23 cellular contexts compared by ENCODE assay signal in the genomic region with DNA sequence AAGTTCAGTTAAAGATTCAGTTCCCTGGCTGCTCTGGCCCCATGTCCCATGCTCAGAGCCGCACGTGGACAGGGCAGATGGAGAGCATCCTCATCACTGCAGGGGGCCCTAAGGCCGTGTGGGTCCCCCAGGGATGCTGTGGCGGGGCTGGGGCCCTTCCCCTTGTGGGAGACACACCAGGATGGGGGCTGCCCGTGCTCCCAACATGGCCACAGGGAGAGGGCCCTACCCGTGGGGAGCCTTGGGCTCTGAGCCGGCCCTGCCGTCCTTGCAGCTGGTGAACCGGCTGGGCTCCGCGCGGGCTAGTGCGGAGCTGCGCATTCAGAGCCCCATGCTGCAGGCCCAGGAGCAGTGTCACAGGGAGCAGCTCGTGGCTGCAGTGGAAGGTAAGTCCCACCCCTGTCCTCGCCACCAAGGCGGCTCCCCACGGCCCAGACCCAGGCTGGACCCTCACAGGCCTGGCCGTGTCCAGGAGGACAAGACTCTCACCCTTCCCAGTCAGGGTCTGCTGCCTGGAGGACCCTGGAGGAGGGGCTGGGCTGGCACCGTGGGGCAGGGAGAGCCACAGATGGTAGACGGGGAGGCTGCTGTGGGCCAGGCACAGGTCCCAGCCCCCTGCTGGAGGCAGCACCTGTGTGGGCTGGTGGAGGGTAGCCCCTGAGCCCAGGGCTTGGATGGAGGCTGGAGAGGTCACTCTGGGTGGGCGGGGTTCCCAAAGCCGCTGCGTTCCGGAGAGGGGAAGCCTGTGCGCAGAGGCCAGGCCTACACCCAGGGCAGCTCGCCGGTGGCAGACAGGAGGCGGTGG. TPM values are rescaled to one million over a fixed set of nuclear protein-coding genes. Genes with fewer than 3 reads are reported as not detected.
A peak's percentile ranks its signal among the peaks of the same experiment; 100 is the strongest.
DNase-seq lines count a peak whose midpoint lies in the region; ATAC-seq, FAIRE-seq and TF ChIP-seq lines count a peak whose summit lies in the region.
"Had no signal": no experiment of that assay in that cellular context is flagged by ENCODE, and none has a peak within 500 bp of the region (broad histone marks: within the 10 kb centered on the region; RNA-seq: fewer than 3 reads in every experiment).

No MANE protein-coding gene starts in this region.

- no peak for FAIRE-seq in kidney (lab: Jason Lieb, UNC)
- FAIRE-seq: GM18507, RCC 7860 had no signal

- peaks cover 3% of the 10 kb centered on the region for H3K36me3 Mint-ChIP-seq in chondrocyte (ENCODE audit: low read depth)
- H3K36me3 Mint-ChIP-seq in stimulated activated effector memory CD8-positive, alpha-beta T cell treated with anti-CD3 and anti-CD28 coated beads, Interleukin-12 subunit alpha, Interleukin-12 subunit beta, amount 100 ng/mL, for 72 hours = no peaks in the 10 kb centered on the region

- ATAC-seq in left cardiac atrium = no peak
- ATAC-seq in stimulated activated effector memory CD8-positive, alpha-beta T cell treated with anti-CD3 and anti-CD28 coated beads, Interleukin-12 subunit alpha, Interleukin-12 subunit beta, amount 100 ng/mL, for 72 hours = no peak
- no peak for ATAC-seq in HG02852 (IDR thresholded peaks at IDR 0.05; ENCODE audit: unreplicated experiment)
- ATAC-seq in HG02870 (IDR thresholded peaks at IDR 0.05; ENCODE audit: unreplicated experiment) = no peak
- ATAC-seq: CD8-positive, alpha-beta T cell had no signal

- H3K4me1 ChIP-seq in cardiac muscle cell (ENCODE audit: low read depth) = no peaks in the 10 kb centered on the region
- no peaks in the 10 kb centered on the region for H3K4me1 ChIP-seq in kidney (ENCODE audit: control insufficient read depth in 1 of 2, insufficient read depth in 1 of 2, low read depth in 1 of 2, low read length in 2 of 2)
- H3K4me1 ChIP-seq in sigmoid colon = no peaks in the 10 kb centered on the region
- H3K4me1 ChIP-seq: HAP-1 had no signal

- no peak for TF ChIP-seq EP300 in sigmoid colon (IDR thresholded peaks at IDR 0.05)

- no peak overlapping the region for H3K4me3 Mint-ChIP-seq in chondrocyte (ENCODE audit: unreplicated experiment)
- no peak overlapping the region for H3K4me3 Mint-ChIP-seq in stimulated activated effector memory CD8-positive, alpha-beta T cell treated with anti-CD3 and anti-CD28 coated beads, Interleukin-12 subunit alpha, Interleukin-12 subunit beta, amount 100 ng/mL, for 72 hours
- H3K4me3 Mint-ChIP-seq: CD8-positive, alpha-beta T cell; IgD-negative memory B cell had no signal

- H3K27ac ChIP-seq in cardiac muscle cell = peak overlapping the region; percentile 76
- no peak overlapping the region for H3K27ac ChIP-seq in kidney (ENCODE audit: low read depth in 2 of 2, low read length in 2 of 2)
- H3K27ac ChIP-seq in sigmoid colon = no peak overlapping the region
- H3K27ac ChIP-seq: GM23248 had no signal

- H3K4me1 Mint-ChIP-seq in chondrocyte (ENCODE audit: low read depth) = no peaks in the 10 kb centered on the region
- H3K4me1 Mint-ChIP-seq in stimulated activated effector memory CD8-positive, alpha-beta T cell treated with anti-CD3 and anti-CD28 coated beads, Interleukin-12 subunit alpha, Interleukin-12 subunit beta, amount 100 ng/mL, for 72 hours = peaks cover 2% of the 10 kb centered on the region

- no peaks in the 10 kb centered on the region for H3K9me3 Mint-ChIP-seq in chondrocyte (ENCODE audit: low read depth)
- H3K9me3 Mint-ChIP-seq in stimulated activated effector memory CD8-positive, alpha-beta T cell treated with anti-CD3 and anti-CD28 coated beads, Interleukin-12 subunit alpha, Interleukin-12 subunit beta, amount 100 ng/mL, for 72 hours = no peaks in the 10 kb centered on the region
- H3K9me3 Mint-ChIP-seq: CD8-positive, alpha-beta T cell; IgD-negative memory B cell had no signal

- no peaks in the 10 kb centered on the region for H3K27me3 Mint-ChIP-seq in chondrocyte (ENCODE audit: low read depth)
- H3K27me3 Mint-ChIP-seq: IgD-negative memory B cell had no signal

- no peak for DNase-seq in cardiac muscle cell (ENCODE audit: low read depth in 1 of 2, low spot score in 1 of 2)
- no peak for DNase-seq in left cardiac atrium
- peak; percentile 88 for DNase-seq in chondrocyte (ENCODE audit: low spot score)
- peak; percentile 54 for DNase-seq in kidney
- peak; percentile 45 for DNase-seq in sigmoid colon
- no peak for DNase-seq in stimulated activated effector memory CD8-positive, alpha-beta T cell treated with anti-CD3 and anti-CD28 coated beads, Interleukin-12 subunit alpha, Interleukin-12 subunit beta, amount 100 ng/mL, for 72 hours (ENCODE audit: low spot score in 2 of 2)
- DNase-seq: AML-193, Calu3, GDM1, GM23248, Karpas-422, NCI-H1694 treated with DMSO at 0.1 percent for 48 hours, NCI-H446 treated with DMSO at 0.1 percent for 48 hours, NCI-H526 treated with DMSO at 0.1 percent for 48 hours, OCI-M1, SHP77 had no signal

- WGBS in sigmoid colon, 2 donors = 92 to 94% methylated on average over 29 of the region's 29 CpGs

- intact Hi-C loops in left cardiac atrium (cut with DNase I) (no loop called here), kidney (cut with DNase I) (no loop called here), sigmoid colon (cut with DNase I) (no loop called here)

- TF ChIP-seq POLR2A in sigmoid colon (IDR thresholded peaks at IDR 0.05) = no peak

- TF ChIP-seq CTCF in cardiac muscle cell (IDR thresholded peaks at IDR 0.05; ENCODE audit: low read depth, low read length) = no peak
- TF ChIP-seq CTCF in chondrocyte (IDR thresholded peaks at IDR 0.05) = no peak
- no peak for TF ChIP-seq CTCF in kidney (IDR thresholded peaks at IDR 0.05; ENCODE audit: borderline replicate concordance, extremely low read depth, insufficient read depth)
- no peak for TF ChIP-seq CTCF in sigmoid colon (IDR thresholded peaks at IDR 0.05)

- H3K9ac ChIP-seq in kidney (ENCODE audit: low read length in 2 of 2) = no peak overlapping the region
- H3K9ac ChIP-seq: GM23248 had no signal

- H3K27ac Mint-ChIP-seq in chondrocyte (ENCODE audit: unreplicated experiment) = no peak overlapping the region
- H3K27ac Mint-ChIP-seq in stimulated activated effector memory CD8-positive, alpha-beta T cell treated with anti-CD3 and anti-CD28 coated beads, Interleukin-12 subunit alpha, Interleukin-12 subunit beta, amount 100 ng/mL, for 72 hours = no peak overlapping the region
- H3K27ac Mint-ChIP-seq: CD8-positive, alpha-beta T cell; IgD-negative memory B cell had no signal

- H3K4me3 ChIP-seq in cardiac muscle cell (no peak overlapping the region), kidney (ENCODE audit: low read length in 2 of 2) (no peak overlapping the region), sigmoid colon (no peak overlapping the region)
- H3K4me3 ChIP-seq: GM23248, HAP-1 had no signal

- H3K36me3 ChIP-seq in cardiac muscle cell (peaks cover 21% of the 10 kb centered on the region), kidney (ENCODE audit: control insufficient read depth in 1 of 2, insufficient read depth in 2 of 2, low read length in 2 of 2) (no peaks in the 10 kb centered on the region), sigmoid colon (no peaks in the 10 kb centered on the region)
- H3K36me3 ChIP-seq: HAP-1 had no signal

- no peaks in the 10 kb centered on the region for H3K9me3 ChIP-seq in cardiac muscle cell (ENCODE audit: low read depth)
- H3K9me3 ChIP-seq in kidney (ENCODE audit: control insufficient read depth in 1 of 2, low read length in 2 of 2) = no peaks in the 10 kb centered on the region
- H3K9me3 ChIP-seq in sigmoid colon = no peaks in the 10 kb centered on the region
- H3K9me3 ChIP-seq: HAP-1 had no signal

- H3K27me3 ChIP-seq in cardiac muscle cell (no peaks in the 10 kb centered on the region), sigmoid colon (no peaks in the 10 kb centered on the region)

RNA-seq across cellular contexts. Expression of a gene that starts 53.8 kb away (rescaled TPM):
- total RNA-seq in cardiac muscle cell (32.4 and 43.2 TPM in 2 replicates), left cardiac atrium (1 to 10 TPM; 9.0 to 9.5 TPM), chondrocyte (16.0 to 22.4 TPM (median 20.0 TPM) in 3 replicates), kidney (24.2 TPM), sigmoid colon (10 to 100 TPM; 11.8 to 19.6 (median 16.0) TPM)
- polyA plus RNA-seq in cardiac muscle cell (16.4 and 18.5 TPM in 2 replicates), kidney (ENCODE audit: insufficient read depth, low read depth, low replicate concordance) (10.9 TPM), sigmoid colon (10 to 100 TPM; 12.0 to 32.9 (median 14.3) TPM)

Comparison
In these comparisons a context has a peak if more than half of its experiments do, and no peak if none do; other contexts are left out.
1. DNase-seq: peak in chondrocyte (single experiment), kidney (single experiment) and sigmoid colon (single experiment); none in cardiac muscle cell (0 of 2), left cardiac atrium (single experiment) and stimulated activated effector memory CD8-positive, alpha-beta T cell treated with anti-CD3 and anti-CD28 coated beads, Interleukin-12 subunit alpha, Interleukin-12 subunit beta, amount 100 ng/mL, for 72 hours (0 of 2).